ENCODE assay signal across 18 cellular contexts in genomic region chr1:6466751-6467150, GRCh38.
DNase-seq lines count a peak whose midpoint lies in the region; ATAC-seq and TF ChIP-seq lines count a peak whose summit lies in the region.
"Had no signal": no experiment of that assay in that cellular context is flagged by ENCODE, and none has a peak within 500 bp of the region (broad histone marks: within the 10 kb centered on the region; RNA-seq: fewer than 3 reads in every experiment).

No MANE protein-coding gene starts in this region.

- no peaks in the 10 kb centered on the region for H3K9me3 Mint-ChIP-seq in T-helper 2 cell treated with Interferon-gamma antibody and Interleukin-4, amounts not matched to agents 5 μg/mL and 100 μg/mL, for 36 hours
- H3K9me3 Mint-ChIP-seq in stimulated activated naive CD8-positive, alpha-beta T cell treated with anti-CD3 and anti-CD28 coated beads, Interleukin-15, Interleukin-2, amounts not matched to agents 100 ng/mL and 50 ng/mL, for 24 hours, result no peaks in the 10 kb centered on the region
- H3K9me3 Mint-ChIP-seq in central memory CD8-positive, alpha-beta T cell, result no peaks in the 10 kb centered on the region
- H3K9me3 Mint-ChIP-seq: dendritic cell treated with granulocyte-macrophage colony-stimulating factor and Interleukin-4, amounts not matched to agents 40 ng/mL and 50 ng/mL, for 4 days had no signal

- CTCF ChIA-PET in GM10248 (lab: Yijun Ruan, JAX), result interaction anchor here (1.4 to 2.4 kb wide), 4 partner anchors 13 to 220 kb away, joined by 4 to 6 read pairs (median 5); no protein-coding TSS in a partner anchor

- H3K4me3 Mint-ChIP-seq in T-helper 2 cell treated with Interferon-gamma antibody and Interleukin-4, amounts not matched to agents 5 μg/mL and 100 μg/mL, for 36 hours, result peak overlapping the region; percentile 63
- H3K4me3 Mint-ChIP-seq in stimulated activated naive CD8-positive, alpha-beta T cell treated with anti-CD3 and anti-CD28 coated beads, Interleukin-15, Interleukin-2, amounts not matched to agents 100 ng/mL and 50 ng/mL, for 24 hours, result peak overlapping the region; percentile 93
- peak overlapping the region; percentile 81 for H3K4me3 Mint-ChIP-seq in central memory CD8-positive, alpha-beta T cell
- H3K4me3 Mint-ChIP-seq: dendritic cell treated with granulocyte-macrophage colony-stimulating factor and Interleukin-4, amounts not matched to agents 40 ng/mL and 50 ng/mL, for 4 days had no signal

- ATAC-seq in stimulated activated naive CD8-positive, alpha-beta T cell treated with anti-CD3 and anti-CD28 coated beads, Interleukin-15, Interleukin-2, amounts not matched to agents 100 U/mL and 50 U/mL, for 24 hours, result no peak
- ATAC-seq in central memory CD8-positive, alpha-beta T cell (replicated peaks; ENCODE audit: extremely low read depth, poor library complexity, severe bottlenecking), result no peak
- ATAC-seq in HG03135 (IDR thresholded peaks at IDR 0.05; ENCODE audit: unreplicated experiment), result no peak
- no peak for ATAC-seq in HG03175 (IDR thresholded peaks at IDR 0.05; ENCODE audit: unreplicated experiment)
- ATAC-seq: right lobe of liver had no signal

- no peak for TF ChIP-seq CTCF in GM10248 (IDR thresholded peaks at IDR 0.05; ENCODE audit: control extremely low read depth, extremely low read depth, low read depth, missing control alignments)

- peaks cover 27% of the 10 kb centered on the region for H3K36me3 Mint-ChIP-seq in T-helper 2 cell treated with Interferon-gamma antibody and Interleukin-4, amounts not matched to agents 5 μg/mL and 100 μg/mL, for 36 hours (ENCODE audit: low read depth)
- peaks cover 25% of the 10 kb centered on the region for H3K36me3 Mint-ChIP-seq in stimulated activated naive CD8-positive, alpha-beta T cell treated with anti-CD3 and anti-CD28 coated beads, Interleukin-15, Interleukin-2, amounts not matched to agents 100 ng/mL and 50 ng/mL, for 24 hours (ENCODE audit: low read depth)
- peaks cover 10% of the 10 kb centered on the region for H3K36me3 Mint-ChIP-seq in central memory CD8-positive, alpha-beta T cell (ENCODE audit: insufficient read depth)

- peaks cover 20% of the 10 kb centered on the region for H3K4me1 Mint-ChIP-seq in T-helper 2 cell treated with Interferon-gamma antibody and Interleukin-4, amounts not matched to agents 5 μg/mL and 100 μg/mL, for 36 hours (ENCODE audit: low read depth)
- H3K4me1 Mint-ChIP-seq in stimulated activated naive CD8-positive, alpha-beta T cell treated with anti-CD3 and anti-CD28 coated beads, Interleukin-15, Interleukin-2, amounts not matched to agents 100 ng/mL and 50 ng/mL, for 24 hours (ENCODE audit: low read depth), result peaks cover 26% of the 10 kb centered on the region
- H3K4me1 Mint-ChIP-seq in central memory CD8-positive, alpha-beta T cell, result peaks cover 9% of the 10 kb centered on the region

- H3K27ac Mint-ChIP-seq in T-helper 2 cell treated with Interferon-gamma antibody and Interleukin-4, amounts not matched to agents 5 μg/mL and 100 μg/mL, for 36 hours, result peak overlapping the region; percentile 34
- no peak overlapping the region for H3K27ac Mint-ChIP-seq in stimulated activated naive CD8-positive, alpha-beta T cell treated with anti-CD3 and anti-CD28 coated beads, Interleukin-15, Interleukin-2, amounts not matched to agents 100 ng/mL and 50 ng/mL, for 24 hours
- no peak overlapping the region for H3K27ac Mint-ChIP-seq in central memory CD8-positive, alpha-beta T cell (ENCODE audit: low read depth)
- H3K27ac Mint-ChIP-seq: dendritic cell treated with granulocyte-macrophage colony-stimulating factor and Interleukin-4, amounts not matched to agents 40 ng/mL and 50 ng/mL, for 4 days; progenitor cell of endocrine pancreas had no signal

- DNase-seq in T-helper 2 cell treated with Interferon-gamma antibody and Interleukin-4, amounts not matched to agents 5 μg/mL and 100 μg/mL, for 36 hours (ENCODE audit: low spot score), result no peak
- DNase-seq in T-helper 2 cell, result no peak
- no peak for DNase-seq in stimulated activated naive CD8-positive, alpha-beta T cell treated with anti-CD3 and anti-CD28 coated beads, Interleukin-15, Interleukin-2, amounts not matched to agents 100 U/mL and 50 U/mL, for 24 hours
- no peak for DNase-seq in central memory CD8-positive, alpha-beta T cell (ENCODE audit: low spot score in 2 of 2)
- DNase-seq in GM10248 (ENCODE audit: extremely low spot score), result no peak
- DNase-seq: 8988T, esophagus squamous epithelium, IMR-90, mammary epithelial cell, NCI-H146, NCI-H446 treated with DMSO at 0.1 percent for 48 hours, SJCRH30 had no signal

- no peaks in the 10 kb centered on the region for H3K27me3 Mint-ChIP-seq in T-helper 2 cell treated with Interferon-gamma antibody and Interleukin-4, amounts not matched to agents 5 μg/mL and 100 μg/mL, for 36 hours (ENCODE audit: low read depth)
- no peaks in the 10 kb centered on the region for H3K27me3 Mint-ChIP-seq in stimulated activated naive CD8-positive, alpha-beta T cell treated with anti-CD3 and anti-CD28 coated beads, Interleukin-15, Interleukin-2, amounts not matched to agents 100 ng/mL and 50 ng/mL, for 24 hours
- peaks cover 12% of the 10 kb centered on the region for H3K27me3 Mint-ChIP-seq in central memory CD8-positive, alpha-beta T cell
- H3K27me3 Mint-ChIP-seq: progenitor cell of endocrine pancreas had no signal

- POLR2A ChIA-PET in GM10248 (lab: Yijun Ruan, JAX), result no interaction called here
